ENCODE assay signal across 28 cellular contexts in genomic region chr11:1101318-1102089, GRCh38. TPM values are rescaled to one million over a fixed set of nuclear protein-coding genes. Genes with fewer than 3 reads are reported as not detected.
DNase-seq lines count a peak whose midpoint lies in the region; ATAC-seq and TF ChIP-seq lines count a peak whose summit lies in the region.
"Had no signal": no experiment of that assay in that cellular context is flagged by ENCODE, and none has a peak within 500 bp of the region (broad histone marks: within the 10 kb centered on the region; RNA-seq: fewer than 3 reads in every experiment).

No MANE protein-coding gene starts in this region.

- H3K18ac ChIP-seq in H9 (ENCODE audit: insufficient read length, low read depth, low read length): no peak overlapping the region

- no peak overlapping the region for H3K27ac ChIP-seq in right atrium auricular region
- no peak overlapping the region for H3K27ac ChIP-seq in H9 (ENCODE audit: insufficient read length, low read depth, low read length)
- no peak overlapping the region for H3K27ac ChIP-seq in upper lobe of right lung
- H3K27ac ChIP-seq: 22Rv1, PC-9 had no signal

- no peak overlapping the region for H3K4me3 Mint-ChIP-seq in H9
- H3K4me3 Mint-ChIP-seq: B cell had no signal

- H3K36me3 ChIP-seq in right atrium auricular region (no peaks in the 10 kb centered on the region), upper lobe of right lung (no peaks in the 10 kb centered on the region)

- no peak overlapping the region for H3K23ac ChIP-seq in H9 (ENCODE audit: insufficient read length, low read depth, low read length)

- no peak overlapping the region for H2BK20ac ChIP-seq in H9 (ENCODE audit: low read depth, low read length, poor library complexity, severe bottlenecking)

- H4K91ac ChIP-seq in H9 (ENCODE audit: insufficient read length, low read depth, low read length): no peak overlapping the region

- no peak overlapping the region for H3K27ac Mint-ChIP-seq in H9
- H3K27ac Mint-ChIP-seq: B cell had no signal

- no peaks in the 10 kb centered on the region for H3K23me2 ChIP-seq in H9 (ENCODE audit: insufficient read length, low read depth, low read length, poor library complexity, severe bottlenecking)

- no peak overlapping the region for H3K4ac ChIP-seq in H9 (ENCODE audit: low read depth, low read length)

- peaks cover 5% of the 10 kb centered on the region; the same call in 1 of the 2 replicates for H3K27me3 Mint-ChIP-seq in H9 (ENCODE audit: low read depth)
- H3K27me3 Mint-ChIP-seq: B cell had no signal

- H2BK12ac ChIP-seq in H9 (ENCODE audit: insufficient read length, low read depth, low read length): no peak overlapping the region

- H4K5ac ChIP-seq in H9 (ENCODE audit: insufficient read length, low read depth, low read length): no peak overlapping the region

- peaks cover 9 to 45% of the 10 kb centered on the region in 2 experiments for H3K9me3 Mint-ChIP-seq in H9

- no peak for TF ChIP-seq CTCF in right atrium auricular region (IDR thresholded peaks at IDR 0.05)
- TF ChIP-seq CTCF in H9 (conservative IDR thresholded peaks at IDR 0.05): no peak
- no peak for TF ChIP-seq CTCF in upper lobe of right lung (IDR thresholded peaks at IDR 0.05)

- peak overlapping the region; percentile 55 for H3K14ac ChIP-seq in H9 (ENCODE audit: insufficient read depth, low read length)

- no peaks in the 10 kb centered on the region for H3K79me2 ChIP-seq in H9 (ENCODE audit: insufficient read depth, low read length)

- H2BK15ac ChIP-seq in H9 (ENCODE audit: low read depth, low read length): no peak overlapping the region

- H3K9me3 ChIP-seq in right atrium auricular region: no peaks in the 10 kb centered on the region
- peaks cover 4% of the 10 kb centered on the region for H3K9me3 ChIP-seq in H9 (ENCODE audit: control insufficient read depth, low read depth, low read length)
- no peaks in the 10 kb centered on the region for H3K9me3 ChIP-seq in upper lobe of right lung

- no peaks in the 10 kb centered on the region for H3K79me1 ChIP-seq in H9 (ENCODE audit: insufficient read depth, low read depth, low read length, poor library complexity, severe bottlenecking)

- intact Hi-C loops in Right ventricle myocardium inferior (cut with DNase I): no loop called here
- intact Hi-C loops in left colon (cut with DNase I, micrococcal nuclease): no loop called here
- intact Hi-C loops in upper lobe of right lung (cut with DNase I): no loop called here

- no peak overlapping the region for H2AFZ ChIP-seq in H9 (ENCODE audit: low read length)
- H2AFZ ChIP-seq: PC-9 had no signal

- H2AK5ac ChIP-seq in H9 (ENCODE audit: insufficient read length, low read length): no peak overlapping the region

- peak; percentile 50 for DNase-seq in Right ventricle myocardium inferior (ENCODE audit: missing footprints)
- DNase-seq in right atrium auricular region (ENCODE audit: low spot score): no peak
- DNase-seq in H9: no peak
- no peak for DNase-seq in left colon
- DNase-seq in upper lobe of right lung: peak; percentile 62
- DNase-seq in activated naive CD4-positive, alpha-beta T cell treated with Interleukin-2 at 50 U/mL for 16 hours: no peak
- no peak for DNase-seq in GOT3 (lab: John Stamatoyannopoulos, UW)
- DNase-seq: Calu3; DMS79 treated with DMSO at 0.1 percent for 48 hours; GF-D8; Kasumi-1; MV-4-11; NCI-H1105; NCI-H2029; NCI-H446; NCI-H524 treated with DMSO at 0.1 percent for 48 hours; NCI-H774; NK-92 treated with Interleukin-12 subunit alpha and Interleukin-12 subunit beta, amount 100 ng/mL, for 24 hours; PC-9; SHP77 had no signal

- no peak overlapping the region for H4K8ac ChIP-seq in H9 (replicated peaks; ENCODE audit: insufficient read length, low read depth, low read length)

- no peak overlapping the region for H3K4me3 ChIP-seq in right atrium auricular region
- no peak overlapping the region for H3K4me3 ChIP-seq in upper lobe of right lung
- H3K4me3 ChIP-seq: PC-9 had no signal

- H4K20me1 ChIP-seq in H9 (ENCODE audit: control insufficient read depth, insufficient read depth, insufficient read length): no peaks in the 10 kb centered on the region

- no peak overlapping the region for H3T11ph ChIP-seq in H9 (ENCODE audit: low read length)

- no peak overlapping the region for H2BK5ac ChIP-seq in H9 (ENCODE audit: insufficient read length, low read length)

- H3K27me3 ChIP-seq in right atrium auricular region (no peaks in the 10 kb centered on the region), H9 (ENCODE audit: insufficient read depth, low read length) (no peaks in the 10 kb centered on the region), upper lobe of right lung (no peaks in the 10 kb centered on the region)

- no peaks in the 10 kb centered on the region for H3K4me1 Mint-ChIP-seq in H9
- H3K4me1 Mint-ChIP-seq: B cell had no signal

- H3K4me1 ChIP-seq in right atrium auricular region (no peaks in the 10 kb centered on the region), H9 (ENCODE audit: insufficient read depth, low read length) (no peaks in the 10 kb centered on the region), upper lobe of right lung (no peaks in the 10 kb centered on the region)

- no CpG with 5 or more reads among the region's 50 CpGs for WGBS in H9 (ENCODE audit: extremely low coverage, insufficient read length, low lambda C conversion rate)

- peaks cover 2 to 7% (median 7%) of the 10 kb centered on the region in 3 experiments; a peak in 3 of 7 replicates for H3K36me3 Mint-ChIP-seq in H9 (ENCODE audit: insufficient read depth in 1 of 3, low read depth in 3 of 3)

- H3K56ac ChIP-seq in H9 (ENCODE audit: insufficient read length, low read depth, low read length): no peak overlapping the region

- no peak overlapping the region for H3K4me2 ChIP-seq in H9 (ENCODE audit: insufficient read depth, insufficient read length, low read length)
- H3K4me2 ChIP-seq: PC-9 had no signal

- no peak overlapping the region for H2BK120ac ChIP-seq in H9 (ENCODE audit: low read depth, low read length, poor library complexity, severe bottlenecking)

- no peak for ATAC-seq in Right ventricle myocardium inferior
- ATAC-seq in left colon: peak; percentile 28
- no peak for ATAC-seq in upper lobe of right lung
- ATAC-seq: HepG2 had no signal

- no peak overlapping the region for H3K9ac ChIP-seq in H9 (ENCODE audit: extremely low read depth, insufficient read length, low read length)

RNA-seq across cellular contexts. Expression of gene MUC2, which starts 26.8 kb away (rescaled TPM):
- total RNA-seq in Right ventricle myocardium inferior (not detected), right atrium auricular region (not detected), H9 (2021) (not detected in 2 replicates), left colon (1,000 to 10,000 TPM; 1,472 to 2,135 TPM), upper lobe of right lung (not detected)
- total RNA-seq: B cell, Calu3, H4, HepG2, HT1080, RPMI7951, SK-MEL-5 had no signal

RNA-seq across cellular contexts. Expression of gene MUC5AC, which starts 56.2 kb away (rescaled TPM):
- not detected for total RNA-seq in Right ventricle myocardium inferior
- total RNA-seq in right atrium auricular region: not detected
- total RNA-seq in H9 (2021): not detected in 2 replicates
- under 1 TPM; 0.03 to 0.09 TPM for total RNA-seq in left colon
- not detected for total RNA-seq in upper lobe of right lung
- total RNA-seq: B cell, H4, HepG2, HT1080, MCF 10A, RPMI7951, SK-MEL-5 had no signal

Comparison
In these comparisons a context has a peak if more than half of its experiments do, and no peak if none do; other contexts are left out.
1. DNase-seq: peak in Right ventricle myocardium inferior (single experiment) and upper lobe of right lung (single experiment); none in right atrium auricular region (single experiment), H9 (single experiment), left colon (0 of 2), activated naive CD4-positive, alpha-beta T cell treated with Interleukin-2 at 50 U/mL for 16 hours (single experiment) and GOT3 (single experiment).
2. RNA of gene MUC2, which starts 26.8 kb away (total RNA-seq): 1,472 to 2,135 TPM in left colon; not detected in H9, not detected in Right ventricle myocardium inferior (single experiment), not detected in right atrium auricular region and not detected in upper lobe of right lung (single experiment); every median in the first group is over 1,000 times any median in the second.